Comparison of ENCODE assay signal across 32 cellular contexts in genomic region chr12:90925562-90925961, GRCh38. TPM values are rescaled to one million over a fixed set of nuclear protein-coding genes. Genes with fewer than 3 reads are reported as not detected.
"Had no signal": no experiment of that assay in that cellular context is flagged by ENCODE, and none has a peak within 500 bp of the region (broad histone marks: within the 10 kb centered on the region; RNA-seq: fewer than 3 reads in every experiment).

No MANE protein-coding gene starts in this region.

- H3K27me3 ChIP-seq: dorsolateral prefrontal cortex, gastrocnemius medialis, neutrophil, pancreas, stomach, thyroid gland, vagina had no signal

- H3K4me3 ChIP-seq: dorsolateral prefrontal cortex, gastrocnemius medialis, left ventricle myocardium inferior, lung, mucosa of descending colon, pancreas, stomach, thyroid gland, vagina had no signal

- H3K9me3 ChIP-seq: gastrocnemius medialis, neutrophil, pancreas, thyroid gland had no signal

- DNase-seq: dorsolateral prefrontal cortex; effector CD4-positive, alpha-beta T cell; foreskin fibroblast; gastrocnemius medialis; head of caudate nucleus; kidney; left ventricle myocardium inferior; mucosa of descending colon; naive B cell; pancreas; stimulated activated CD4-positive, alpha-beta T cell treated with anti-CD3 and anti-CD28 coated beads, Interleukin-2, amount 100 ng/mL, for 24 hours; stimulated activated CD4-positive, alpha-beta T cell treated with anti-CD3 and anti-CD28 coated beads, Interleukin-4, amount 100 ng/mL, for 24 hours; stimulated activated naive CD4-positive, alpha-beta T cell treated with Interleukin-2 at 50 U/mL for 16 hours; stomach; thyroid gland; trophoblast cell had no signal

- H3K4me1 ChIP-seq: gastrocnemius medialis, pancreas, stomach, thyroid gland, vagina had no signal

- H3K27ac ChIP-seq: epithelial cell of prostate, gastrocnemius medialis, left ventricle myocardium inferior, neutrophil, pancreas, stomach, thyroid gland, vagina had no signal

- H3K36me3 ChIP-seq: gastrocnemius medialis, left ventricle myocardium inferior, neutrophil, pancreas, stomach, thyroid gland, vagina had no signal

- ATAC-seq: esophagus mucosa; gastrocnemius medialis; mucosa of descending colon; natural killer cell treated with Interleukin-12 subunit alpha and Interleukin-12 subunit beta and Interleukin-15 and Interleukin-18, amount 100 ng/mL, for 72 hours; pancreas; sciatic nerve; stimulated activated effector memory CD8-positive, alpha-beta T cell treated with anti-CD3 and anti-CD28 coated beads, Interleukin-12 subunit alpha, Interleukin-12 subunit beta, amount 100 ng/mL, for 72 hours had no signal

RNA-seq across cellular contexts. Expression of gene CCER1, which starts 29.4 kb away (rescaled TPM):
- total RNA-seq: dorsolateral prefrontal cortex; esophagus mucosa; gastrocnemius medialis; glomerular endothelial cell; kidney; left ventricle myocardium inferior; lung; mesothelial cell of epicardium; mucosa of descending colon; natural killer cell treated with Interleukin-12 subunit alpha and Interleukin-12 subunit beta and Interleukin-15 and Interleukin-18, amount 100 ng/mL, for 72 hours; neural crest cell; omental fat pad; pancreas; posterior vena cava; sciatic nerve; stomach; subcutaneous adipose tissue; temporal lobe; ureter; vagina had no signal
- polyA plus RNA-seq: lung, pancreas, stomach had no signal
